3 cellular contexts compared by ENCODE assay signal in genomic region chr5:35209862-35210261, GRCh38.
"Had no signal": no experiment of that assay in that cellular context is flagged by ENCODE, and none has a peak within 500 bp of the region (broad histone marks: within the 10 kb centered on the region; RNA-seq: fewer than 3 reads in every experiment).

No MANE protein-coding gene starts in this region.

- H3K4me3 ChIP-seq: GM12878 had no signal

- DNase-seq: GDM1, GF-D8 had no signal
